In the genomic region with DNA sequence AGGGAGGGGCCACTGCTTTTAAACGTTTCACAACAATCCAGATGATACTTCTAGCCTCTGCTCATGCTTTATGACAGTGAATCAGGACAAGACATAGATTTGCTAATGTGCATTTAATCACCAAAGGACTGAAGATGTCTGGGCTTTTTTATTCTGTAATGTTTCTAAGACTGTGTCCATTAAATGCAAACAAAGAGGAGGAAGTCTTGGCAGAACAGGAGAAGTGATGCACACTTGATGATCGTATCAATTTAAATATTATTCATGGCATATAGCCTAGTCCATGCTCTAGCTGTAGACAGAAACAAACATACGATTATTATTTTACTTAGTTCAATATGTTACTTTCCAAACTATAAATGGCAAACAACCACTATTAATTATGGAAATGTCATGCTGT, we compare ENCODE assay signal across 1 cellular context.
TF ChIP-seq lines count a peak whose summit lies in the region.

No MANE protein-coding gene starts in this region.

TF ChIP-seq in endothelial cell of umbilical vein, 7 proteins besides CTCF, POLR2A, EP300 and RAD21:
- peak; percentile 20 for TF ChIP-seq POLR2AphosphoS5 (IDR thresholded peaks at IDR 0.05; ENCODE audit: insufficient read depth, low read depth, low read length)
TF ChIP-seq in endothelial cell of umbilical vein: peak in this region for 1; not testable (repeated sequence) for 6.
